1 cellular context compared by ENCODE assay signal in genomic region chr2:43461461-43462073, GRCh38.
TF ChIP-seq lines count a peak whose summit lies in the region.

No MANE protein-coding gene starts in this region.

TF ChIP-seq in K562, 482 proteins besides CTCF, POLR2A, EP300 and RAD21 (continued from another document):
- TF ChIP-seq VEZF1 (CRISPR knock-in tag; IDR thresholded peaks at IDR 0.05): no peak
- no peak for TF ChIP-seq AFF4 (CRISPR knock-in tag; IDR thresholded peaks at IDR 0.05)
- TF ChIP-seq, protein P1, sequence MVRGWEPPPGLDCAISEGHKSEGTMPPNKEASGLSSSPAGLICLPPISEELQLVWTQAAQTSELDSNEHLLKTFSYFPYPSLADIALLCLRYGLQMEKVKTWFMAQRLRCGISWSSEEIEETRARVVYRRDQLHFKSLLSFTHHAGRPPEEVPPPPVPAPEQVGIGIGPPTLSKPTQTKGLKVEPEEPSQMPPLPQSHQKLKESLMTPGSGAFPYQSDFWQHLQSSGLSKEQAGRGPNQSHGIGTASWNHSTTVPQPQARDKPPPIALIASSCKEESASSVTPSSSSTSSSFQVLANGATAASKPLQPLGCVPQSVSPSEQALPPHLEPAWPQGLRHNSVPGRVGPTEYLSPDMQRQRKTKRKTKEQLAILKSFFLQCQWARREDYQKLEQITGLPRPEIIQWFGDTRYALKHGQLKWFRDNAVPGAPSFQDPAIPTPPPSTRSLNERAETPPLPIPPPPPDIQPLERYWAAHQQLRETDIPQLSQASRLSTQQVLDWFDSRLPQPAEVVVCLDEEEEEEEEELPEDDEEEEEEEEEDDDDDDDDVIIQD (CRISPR knock-in tag; IDR thresholded peaks at IDR 0.05): no peak
- TF ChIP-seq ZNF316 (IDR thresholded peaks at IDR 0.05): peak; percentile 78
- no peak for TF ChIP-seq POLR2AphosphoS5 (IDR thresholded peaks at IDR 0.05; ENCODE audit: control insufficient read depth, insufficient read depth, low read depth, low read length)
- no peak for TF ChIP-seq MYBL2 (IDR thresholded peaks at IDR 0.05; ENCODE audit: low read depth)
- no peak for TF ChIP-seq MYBL2 (CRISPR knock-in tag; IDR thresholded peaks at IDR 0.05; ENCODE audit: borderline replicate concordance)
- TF ChIP-seq TCF7 (IDR thresholded peaks at IDR 0.05; ENCODE audit: borderline replicate concordance): no peak
- TF ChIP-seq HDAC1 (IDR thresholded peaks at IDR 0.05): no peak
- no peak for TF ChIP-seq ZNF778 (CRISPR knock-in tag; IDR thresholded peaks at IDR 0.05)
TF ChIP-seq in K562: peak in this region for 5.
